In the genomic region with DNA sequence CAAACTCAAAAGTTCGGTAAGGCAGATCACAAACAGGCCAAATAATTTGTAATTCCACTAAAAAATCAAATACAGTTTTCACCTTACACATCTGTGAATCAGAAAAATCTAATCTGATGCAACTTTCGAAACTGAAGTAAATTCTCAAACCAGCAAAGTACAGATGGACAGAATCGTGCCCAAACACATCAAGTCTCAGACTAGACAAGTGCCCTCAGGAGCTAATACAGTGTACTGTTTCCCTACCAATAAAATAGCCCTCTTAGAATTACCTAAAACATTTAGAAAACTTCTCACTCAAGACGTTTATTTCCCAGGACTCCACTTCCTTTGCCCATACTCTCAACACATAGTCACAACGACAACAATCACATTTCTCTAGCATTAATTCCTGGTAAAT, we compare ENCODE assay signal across 28 cellular contexts.
DNase-seq lines count a peak whose midpoint lies in the region; ATAC-seq and TF ChIP-seq lines count a peak whose summit lies in the region.
"Had no signal": no experiment of that assay in that cellular context is flagged by ENCODE, and none has a peak within 500 bp of the region (broad histone marks: within the 10 kb centered on the region; RNA-seq: fewer than 3 reads in every experiment).

No MANE protein-coding gene starts in this region.

- POLR2A ChIA-PET in MCF 10A (lab: Yijun Ruan, JAX) (interaction anchor here (1.1 to 8.4 kb wide), 19 partner anchors 7 to 168 kb away, joined by 3 to 126 read pairs (median 29); a partner anchor contains a TSS), WTC11 (lab: Charles Lee) (interaction anchor here (1.2 kb wide), 1 partner anchor 12 kb away, joined by 3 read pairs; no protein-coding TSS in a partner anchor)

- DNase-seq in MCF 10A (ENCODE audit: unreplicated experiment) (no peak), breast epithelium (ENCODE audit: low spot score in 2 of 2) (no peak), WTC11 (ENCODE audit: low spot score) (no peak), D341Med (ENCODE audit: low spot score) (no peak)
- DNase-seq in activated CD8-positive, alpha-beta memory T cell treated with anti-CD3 and anti-CD28 coated beads, Interleukin-2, amount 50 U/mL, for 4 hours, result no peak
- no peak for DNase-seq in activated T-helper 1 cell treated with anti-CD3 and anti-CD28 coated beads, Interleukin-12 subunit alpha, Interleukin-12 subunit beta, Interleukin-2, Interleukin-4 antibody, amounts not matched to agents 30 ng/mL and 10 ng/mL and 1 ng/mL, durations not matched to agents 14 hours and 24 hours and 36 hours (ENCODE audit: low spot score)
- DNase-seq: activated CD4-positive, alpha-beta T cell treated with anti-CD3 and anti-CD28 coated beads for 48 hours; activated CD8-positive, alpha-beta memory T cell treated with anti-CD3 and anti-CD28 coated beads for 24 hours; activated effector memory CD4-positive, alpha-beta T cell treated with anti-CD3 and anti-CD28 coated beads, Interleukin-2, amount 50 U/mL, for 16 hours; activated naive CD8-positive, alpha-beta T cell treated with anti-CD3 and anti-CD28 coated beads for 36 hours; anterior cingulate cortex; Calu3; central memory CD4-positive, alpha-beta T cell; KG1; lower lobe of right lung; mucosa of descending colon; natural killer cell; NCI-H1417 treated with DMSO at 0.1 percent for 48 hours; NCI-H2081; pancreas; PC-9; retina; small intestine; stimulated activated naive CD4-positive, alpha-beta T cell; upper lobe of left lung had no signal

- H3K27me3 ChIP-seq in breast epithelium, result no peaks in the 10 kb centered on the region
- H3K27me3 ChIP-seq: gastroesophageal sphincter, pancreas, upper lobe of left lung had no signal

- H3K27me3 Mint-ChIP-seq in MCF 10A (ENCODE audit: insufficient read depth, unreplicated experiment) (no peaks in the 10 kb centered on the region), WTC11 (ENCODE audit: low read depth) (no peaks in the 10 kb centered on the region)
- peaks cover 3% of the 10 kb centered on the region for H3K27me3 Mint-ChIP-seq in activated T-helper 1 cell treated with anti-CD3 and anti-CD28 coated beads, Interleukin-12 subunit alpha, Interleukin-12 subunit beta, Interleukin-2, Interleukin-4 antibody, amounts not matched to agents 30 ng/mL and 10 ng/mL and 1 ng/mL, durations not matched to agents 14 hours and 24 hours and 36 hours (ENCODE audit: insufficient read depth)
- H3K27me3 Mint-ChIP-seq: activated naive CD8-positive, alpha-beta T cell treated with anti-CD3 and anti-CD28 coated beads for 36 hours had no signal

- peak overlapping the region; percentile 69 for H3K27ac Mint-ChIP-seq in MCF 10A (ENCODE audit: low read depth, unreplicated experiment)
- H3K27ac Mint-ChIP-seq in WTC11, result peak overlapping the region; percentile 24
- H3K27ac Mint-ChIP-seq in activated T-helper 1 cell treated with anti-CD3 and anti-CD28 coated beads, Interleukin-12 subunit alpha, Interleukin-12 subunit beta, Interleukin-2, Interleukin-4 antibody, amounts not matched to agents 30 ng/mL and 10 ng/mL and 1 ng/mL, durations not matched to agents 14 hours and 24 hours and 36 hours, result no peak overlapping the region
- H3K27ac Mint-ChIP-seq: activated naive CD8-positive, alpha-beta T cell treated with anti-CD3 and anti-CD28 coated beads for 36 hours; natural killer cell had no signal

- peaks cover 55% of the 10 kb centered on the region for H3K4me1 Mint-ChIP-seq in MCF 10A (ENCODE audit: insufficient read depth, unreplicated experiment)
- peaks cover 43% of the 10 kb centered on the region for H3K4me1 Mint-ChIP-seq in WTC11
- H3K4me1 Mint-ChIP-seq in activated T-helper 1 cell treated with anti-CD3 and anti-CD28 coated beads, Interleukin-12 subunit alpha, Interleukin-12 subunit beta, Interleukin-2, Interleukin-4 antibody, amounts not matched to agents 30 ng/mL and 10 ng/mL and 1 ng/mL, durations not matched to agents 14 hours and 24 hours and 36 hours (ENCODE audit: low read depth), result peaks cover 51% of the 10 kb centered on the region

- no peak overlapping the region for H3K4me3 ChIP-seq in breast epithelium
- H3K4me3 ChIP-seq: gastroesophageal sphincter, lower lobe of right lung, mucosa of descending colon, pancreas, PC-9, upper lobe of left lung had no signal

- TF ChIP-seq POLR2A in breast epithelium (IDR thresholded peaks at IDR 0.05), result no peak

- ATAC-seq in WTC11, result no peak
- peak; percentile 69 for ATAC-seq in esophagus mucosa
- ATAC-seq in GM21515 (IDR thresholded peaks at IDR 0.05; ENCODE audit: unreplicated experiment), result no peak
- ATAC-seq: lower lobe of right lung, mucosa of descending colon, natural killer cell, pancreas had no signal

- no peaks in the 10 kb centered on the region for H3K9me3 Mint-ChIP-seq in MCF 10A (ENCODE audit: unreplicated experiment)
- no peaks in the 10 kb centered on the region for H3K9me3 Mint-ChIP-seq in WTC11
- peaks cover 8% of the 10 kb centered on the region for H3K9me3 Mint-ChIP-seq in activated T-helper 1 cell treated with anti-CD3 and anti-CD28 coated beads, Interleukin-12 subunit alpha, Interleukin-12 subunit beta, Interleukin-2, Interleukin-4 antibody, amounts not matched to agents 30 ng/mL and 10 ng/mL and 1 ng/mL, durations not matched to agents 14 hours and 24 hours and 36 hours
- H3K9me3 Mint-ChIP-seq: natural killer cell had no signal

- peak overlapping the region in 1 of 2 donors; percentile 53 for H3K27ac ChIP-seq in breast epithelium
- H3K27ac ChIP-seq: lower lobe of right lung, pancreas, PC-9, upper lobe of left lung had no signal

- CTCF ChIA-PET in MCF 10A (lab: Yijun Ruan, JAX) (interaction anchor here (0.5 to 5.4 kb wide), 16 partner anchors 8 to 1161 kb away, joined by 3 to 64 read pairs (median 4); a partner anchor contains a TSS), WTC11 (lab: Charles Lee) (interaction anchor here (0.7 kb wide), 1 partner anchor 83 kb away, joined by 3 read pairs; no protein-coding TSS in a partner anchor)

- H3K36me3 ChIP-seq in breast epithelium, result no peaks in the 10 kb centered on the region
- H3K36me3 ChIP-seq: lower lobe of right lung, pancreas, upper lobe of left lung had no signal

- BruUV-seq in MCF 10A (replicated peaks; lab: Mats Ljungman, UMichigan), result no TSS peak

- TF ChIP-seq CTCF in MCF 10A (IDR thresholded peaks at IDR 0.05; ENCODE audit: unreplicated experiment), result no peak
- no peak for TF ChIP-seq CTCF in breast epithelium (IDR thresholded peaks at IDR 0.05)
- TF ChIP-seq CTCF in WTC11 (IDR thresholded peaks at IDR 0.05), result no peak

- H3K36me3 Mint-ChIP-seq in MCF 10A (ENCODE audit: insufficient read depth, unreplicated experiment) (peaks cover 22% of the 10 kb centered on the region), WTC11 (peaks cover 14% of the 10 kb centered on the region)
- H3K36me3 Mint-ChIP-seq in activated T-helper 1 cell treated with anti-CD3 and anti-CD28 coated beads, Interleukin-12 subunit alpha, Interleukin-12 subunit beta, Interleukin-2, Interleukin-4 antibody, amounts not matched to agents 30 ng/mL and 10 ng/mL and 1 ng/mL, durations not matched to agents 14 hours and 24 hours and 36 hours (ENCODE audit: low read depth), result peaks cover 10% of the 10 kb centered on the region
- H3K36me3 Mint-ChIP-seq: activated naive CD8-positive, alpha-beta T cell treated with anti-CD3 and anti-CD28 coated beads for 36 hours; natural killer cell had no signal

- H3K4me3 Mint-ChIP-seq in MCF 10A (ENCODE audit: unreplicated experiment) (no peak overlapping the region), WTC11 (no peak overlapping the region)
- no peak overlapping the region for H3K4me3 Mint-ChIP-seq in activated T-helper 1 cell treated with anti-CD3 and anti-CD28 coated beads, Interleukin-12 subunit alpha, Interleukin-12 subunit beta, Interleukin-2, Interleukin-4 antibody, amounts not matched to agents 30 ng/mL and 10 ng/mL and 1 ng/mL, durations not matched to agents 14 hours and 24 hours and 36 hours
- H3K4me3 Mint-ChIP-seq: activated naive CD8-positive, alpha-beta T cell treated with anti-CD3 and anti-CD28 coated beads for 36 hours; natural killer cell had no signal

- no peaks in the 10 kb centered on the region for H3K4me1 ChIP-seq in breast epithelium
- H3K4me1 ChIP-seq: lower lobe of right lung had no signal

- intact Hi-C loops in MCF 10A (cut with micrococcal nuclease) (no loop called here), breast epithelium (cut with DNase I; ENCODE audit: low total_unique reads) (no loop called here)
- intact Hi-C loops in activated T-helper 1 cell treated with anti-CD3 and anti-CD28 coated beads, Interleukin-12 subunit alpha, Interleukin-12 subunit beta, Interleukin-2, Interleukin-4 antibody, amounts not matched to agents 30 ng/mL and 10 ng/mL and 1 ng/mL, durations not matched to agents 14 hours and 24 hours and 36 hours (cut with micrococcal nuclease), result no loop called here

- H3K9me3 ChIP-seq in breast epithelium, result no peaks in the 10 kb centered on the region
- H3K9me3 ChIP-seq: gastroesophageal sphincter, lower lobe of right lung, mucosa of descending colon, pancreas, upper lobe of left lung had no signal

TF ChIP-seq in WTC11, 78 proteins besides CTCF, POLR2A, EP300 and RAD21 (continues in another document):
- TF ChIP-seq TCF7 (CRISPR knock-in tag; IDR thresholded peaks at IDR 0.05; ENCODE audit: low read depth) (no peak), NFYB (CRISPR knock-in tag; conservative IDR thresholded peaks at IDR 0.05; ENCODE audit: low read depth) (no peak), NR2C2 (CRISPR knock-in tag; IDR thresholded peaks at IDR 0.05) (no peak), ESRRA (CRISPR knock-in tag; IDR thresholded peaks at IDR 0.05; ENCODE audit: borderline replicate concordance) (no peak), RELA (CRISPR knock-in tag; IDR thresholded peaks at IDR 0.05; ENCODE audit: borderline replicate concordance) (no peak)
- TF ChIP-seq, protein P1, sequence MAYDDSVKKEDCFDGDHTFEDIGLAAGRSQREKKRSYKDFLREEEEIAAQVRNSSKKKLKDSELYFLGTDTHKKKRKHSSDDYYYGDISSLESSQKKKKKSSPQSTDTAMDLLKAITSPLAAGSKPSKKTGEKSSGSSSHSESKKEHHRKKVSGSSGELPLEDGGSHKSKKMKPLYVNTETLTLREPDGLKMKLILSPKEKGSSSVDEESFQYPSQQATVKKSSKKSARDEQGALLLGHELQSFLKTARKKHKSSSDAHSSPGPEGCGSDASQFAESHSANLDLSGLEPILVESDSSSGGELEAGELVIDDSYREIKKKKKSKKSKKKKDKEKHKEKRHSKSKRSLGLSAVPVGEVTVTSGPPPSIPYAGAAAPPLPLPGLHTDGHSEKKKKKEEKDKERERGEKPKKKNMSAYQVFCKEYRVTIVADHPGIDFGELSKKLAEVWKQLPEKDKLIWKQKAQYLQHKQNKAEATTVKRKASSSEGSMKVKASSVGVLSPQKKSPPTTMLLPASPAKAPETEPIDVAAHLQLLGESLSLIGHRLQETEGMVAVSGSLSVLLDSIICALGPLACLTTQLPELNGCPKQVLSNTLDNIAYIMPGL (CRISPR knock-in tag; IDR thresholded peaks at IDR 0.05), result no peak
